In genomic region chr9:71795097-71795807, GRCh38 we compare ENCODE assay signal across 8 cellular contexts. TPM values are rescaled to one million over a fixed set of nuclear protein-coding genes. Genes with fewer than 3 reads are reported as not detected.
A peak's percentile ranks its signal among the peaks of the same experiment; 100 is the strongest.
DNase-seq lines count a peak whose midpoint lies in the region; ATAC-seq lines count a peak whose summit lies in the region.

No MANE protein-coding gene starts in this region.

- H3K36me3 Mint-ChIP-seq in activated naive CD4-positive, alpha-beta T cell treated with anti-CD3 and anti-CD28 coated beads, Interleukin-2, amount 10 ng/mL, durations not matched to agents 7 days and 5 days = peaks cover 18% of the 10 kb centered on the region
- H3K36me3 Mint-ChIP-seq in T-helper 2 cell treated with Interferon-gamma antibody and Interleukin-4, amounts not matched to agents 5 μg/mL and 100 μg/mL, for 36 hours (ENCODE audit: low read depth) = peaks cover 9% of the 10 kb centered on the region

- no peaks in the 10 kb centered on the region for H3K9me3 ChIP-seq in thymus (ENCODE audit: control insufficient read depth)

- H3K4me3 Mint-ChIP-seq in activated naive CD4-positive, alpha-beta T cell treated with anti-CD3 and anti-CD28 coated beads, Interleukin-2, amount 10 ng/mL, durations not matched to agents 7 days and 5 days = peak overlapping the region; percentile 46
- peak overlapping the region; percentile 78 for H3K4me3 Mint-ChIP-seq in T-helper 2 cell treated with Interferon-gamma antibody and Interleukin-4, amounts not matched to agents 5 μg/mL and 100 μg/mL, for 36 hours

- peak overlapping the region; percentile 90 for H3K27ac ChIP-seq in thymus (ENCODE audit: low read depth)

- CTCF ChIA-PET in activated naive CD4-positive, alpha-beta T cell treated with anti-CD3 and anti-CD28 coated beads, Interleukin-2, amount 10 ng/mL, durations not matched to agents 7 days and 5 days (lab: Charles Lee) = interaction anchor here (1.1 to 3.9 kb wide), 5 partner anchors 10 to 229 kb away, joined by 3 to 29 read pairs (median 10); no protein-coding TSS in a partner anchor

- no peaks in the 10 kb centered on the region for H3K36me3 ChIP-seq in thymus (ENCODE audit: control insufficient read depth, insufficient read depth)

- H3K4me3 ChIP-seq in thymus (ENCODE audit: low read length) = no peak overlapping the region

- H3K27me3 Mint-ChIP-seq in activated naive CD4-positive, alpha-beta T cell treated with anti-CD3 and anti-CD28 coated beads, Interleukin-2, amount 10 ng/mL, durations not matched to agents 7 days and 5 days = no peaks in the 10 kb centered on the region
- no peaks in the 10 kb centered on the region for H3K27me3 Mint-ChIP-seq in T-helper 2 cell treated with Interferon-gamma antibody and Interleukin-4, amounts not matched to agents 5 μg/mL and 100 μg/mL, for 36 hours (ENCODE audit: low read depth)

- peaks cover 17% of the 10 kb centered on the region for H3K4me1 ChIP-seq in thymus (ENCODE audit: control insufficient read depth, insufficient read depth, low read length)

- no peaks in the 10 kb centered on the region for H3K27me3 ChIP-seq in thymus (ENCODE audit: control insufficient read depth, insufficient read depth)

- peaks cover 59% of the 10 kb centered on the region for H3K4me1 Mint-ChIP-seq in activated naive CD4-positive, alpha-beta T cell treated with anti-CD3 and anti-CD28 coated beads, Interleukin-2, amount 10 ng/mL, durations not matched to agents 7 days and 5 days
- H3K4me1 Mint-ChIP-seq in T-helper 2 cell treated with Interferon-gamma antibody and Interleukin-4, amounts not matched to agents 5 μg/mL and 100 μg/mL, for 36 hours (ENCODE audit: low read depth) = peaks cover 46% of the 10 kb centered on the region

- DNase-seq in activated naive CD4-positive, alpha-beta T cell treated with anti-CD3 and anti-CD28 coated beads, Interleukin-2, amount 10 ng/mL, durations not matched to agents 7 days and 5 days = no peak
- no peak for DNase-seq in activated naive CD4-positive, alpha-beta T cell (lab: John Stamatoyannopoulos, UW)
- DNase-seq in T-helper 2 cell treated with Interferon-gamma antibody and Interleukin-4, amounts not matched to agents 5 μg/mL and 100 μg/mL, for 36 hours (ENCODE audit: low spot score) = peak; percentile 19
- DNase-seq in MV-4-11 (lab: John Stamatoyannopoulos, UW) (no peak), NCI-H2171 treated with DMSO at 0.1 percent for 48 hours (lab: John Stamatoyannopoulos, UW) (no peak), NCI-H345 treated with DMSO at 0.1 percent for 48 hours (lab: John Stamatoyannopoulos, UW; ENCODE audit: unreplicated experiment) (no peak)

- 53% methylated on average over 7 of the region's 7 CpGs for WGBS in thymus

- peak; percentile 97 for ATAC-seq in HG02885 (IDR thresholded peaks at IDR 0.05; ENCODE audit: poor library complexity, unreplicated experiment)

- peak overlapping the region; percentile 98 for H3K27ac Mint-ChIP-seq in activated naive CD4-positive, alpha-beta T cell treated with anti-CD3 and anti-CD28 coated beads, Interleukin-2, amount 10 ng/mL, durations not matched to agents 7 days and 5 days
- H3K27ac Mint-ChIP-seq in T-helper 2 cell treated with Interferon-gamma antibody and Interleukin-4, amounts not matched to agents 5 μg/mL and 100 μg/mL, for 36 hours = peak overlapping the region; percentile 98

- H3K9me3 Mint-ChIP-seq in activated naive CD4-positive, alpha-beta T cell treated with anti-CD3 and anti-CD28 coated beads, Interleukin-2, amount 10 ng/mL, durations not matched to agents 7 days and 5 days = no peaks in the 10 kb centered on the region
- H3K9me3 Mint-ChIP-seq in T-helper 2 cell treated with Interferon-gamma antibody and Interleukin-4, amounts not matched to agents 5 μg/mL and 100 μg/mL, for 36 hours = no peaks in the 10 kb centered on the region

RNA-seq across cellular contexts. Expression of gene CEMIP2, which starts 26.9 kb away (rescaled TPM):
- polyA plus RNA-seq in thymus = 48.3 TPM
